25 cellular contexts compared by ENCODE assay signal in genomic region chr11:114928260-114928870, GRCh38.
DNase-seq lines count a peak whose midpoint lies in the region; ATAC-seq, FAIRE-seq and TF ChIP-seq lines count a peak whose summit lies in the region.
"Had no signal": no experiment of that assay in that cellular context is flagged by ENCODE, and none has a peak within 500 bp of the region (broad histone marks: within the 10 kb centered on the region; RNA-seq: fewer than 3 reads in every experiment).

No MANE protein-coding gene starts in this region.

- H3K27ac Mint-ChIP-seq in activated naive CD8-positive, alpha-beta T cell treated with anti-CD3 and anti-CD28 coated beads, Interleukin-2, amount 50 U/mL, for 24 hours, result no peak overlapping the region
- H3K27ac Mint-ChIP-seq: CD4-positive, alpha-beta memory T cell; T-cell had no signal

- H3K27ac ChIP-seq in colonic mucosa, result no peak overlapping the region

- no peak overlapping the region for H3K9ac ChIP-seq in colonic mucosa (ENCODE audit: low read depth in 2 of 2, low read length in 2 of 2)

- no peaks in the 10 kb centered on the region for H3K27me3 Mint-ChIP-seq in activated naive CD8-positive, alpha-beta T cell treated with anti-CD3 and anti-CD28 coated beads, Interleukin-2, amount 50 U/mL, for 24 hours

- H3K36me3 ChIP-seq in colonic mucosa, result no peaks in the 10 kb centered on the region

- no peaks in the 10 kb centered on the region for H3K27me3 ChIP-seq in colonic mucosa

- no peak for ATAC-seq in GM19328 (IDR thresholded peaks at IDR 0.05; ENCODE audit: unreplicated experiment)
- no peak for ATAC-seq in activated naive CD8-positive, alpha-beta T cell treated with anti-CD3 and anti-CD28 coated beads, Interleukin-2, amount 50 U/mL, for 24 hours
- ATAC-seq: T-cell had no signal

- DNase-seq in D721Med (ENCODE audit: insufficient read length, low spot score) (no peak), NCI-H2171 treated with DMSO at 0.1 percent for 48 hours (lab: John Stamatoyannopoulos, UW) (peak; percentile 77), cerebellar nuclear complex (lab: John Stamatoyannopoulos, UW) (peak; percentile 98 to 99), pons (ENCODE audit: low spot score) (peak; percentile 36), colonic mucosa (no peak), T-helper 9 cell (no peak)
- DNase-seq in activated naive CD8-positive, alpha-beta T cell treated with anti-CD3 and anti-CD28 coated beads, Interleukin-2, amount 50 U/mL, for 24 hours, result no peak
- DNase-seq: CD4-positive, alpha-beta memory T cell; COR-L47; DMS153; HCEC 1CT; IMR-90; KG1; MM.1S; NCI-H1417; NCI-H187; NCI-H2081 treated with DMSO at 0.1 percent for 48 hours; NCI-H774; RPMI8226; SHP77; T-cell had no signal

- no peaks in the 10 kb centered on the region for H3K9me3 ChIP-seq in colonic mucosa

- no peak overlapping the region for H3K4me3 ChIP-seq in colonic mucosa

- H3K4me3 Mint-ChIP-seq in activated naive CD8-positive, alpha-beta T cell treated with anti-CD3 and anti-CD28 coated beads, Interleukin-2, amount 50 U/mL, for 24 hours, result no peak overlapping the region
- H3K4me3 Mint-ChIP-seq: CD4-positive, alpha-beta memory T cell; T-cell had no signal

- no peaks in the 10 kb centered on the region for H3K4me1 ChIP-seq in colonic mucosa

- FAIRE-seq in D721Med (lab: Jason Lieb, UNC), result peak; percentile 91
- FAIRE-seq: A204.1, G401.6, H1 had no signal

- peaks cover 13% of the 10 kb centered on the region for H3K9me3 Mint-ChIP-seq in activated naive CD8-positive, alpha-beta T cell treated with anti-CD3 and anti-CD28 coated beads, Interleukin-2, amount 50 U/mL, for 24 hours

- no peaks in the 10 kb centered on the region for H3K4me1 Mint-ChIP-seq in activated naive CD8-positive, alpha-beta T cell treated with anti-CD3 and anti-CD28 coated beads, Interleukin-2, amount 50 U/mL, for 24 hours
- H3K4me1 Mint-ChIP-seq: CD4-positive, alpha-beta memory T cell; T-cell had no signal

- TF ChIP-seq CTCF in D721Med (IDR thresholded peaks at IDR 0.05; ENCODE audit: insufficient read depth, missing control alignments) (peak; percentile 36), colonic mucosa (IDR thresholded peaks at IDR 0.05) (no peak)

- no peaks in the 10 kb centered on the region for H3K36me3 Mint-ChIP-seq in activated naive CD8-positive, alpha-beta T cell treated with anti-CD3 and anti-CD28 coated beads, Interleukin-2, amount 50 U/mL, for 24 hours (ENCODE audit: low read depth)
- H3K36me3 Mint-ChIP-seq: CD4-positive, alpha-beta memory T cell; T-cell had no signal

- intact Hi-C loops in colonic mucosa (cut with DNase I), result no loop called here

Comparison
In these comparisons a context has a peak if more than half of its experiments do, and no peak if none do; other contexts are left out.
1. DNase-seq: peak in NCI-H2171 treated with DMSO at 0.1 percent for 48 hours (single experiment), cerebellar nuclear complex (2 of 2) and pons (single experiment); none in D721Med (single experiment), colonic mucosa (single experiment), activated naive CD8-positive, alpha-beta T cell treated with anti-CD3 and anti-CD28 coated beads, Interleukin-2, amount 50 U/mL, for 24 hours (single experiment) and T-helper 9 cell (single experiment).